ENCODE assay signal across 16 cellular contexts in the genomic region with DNA sequence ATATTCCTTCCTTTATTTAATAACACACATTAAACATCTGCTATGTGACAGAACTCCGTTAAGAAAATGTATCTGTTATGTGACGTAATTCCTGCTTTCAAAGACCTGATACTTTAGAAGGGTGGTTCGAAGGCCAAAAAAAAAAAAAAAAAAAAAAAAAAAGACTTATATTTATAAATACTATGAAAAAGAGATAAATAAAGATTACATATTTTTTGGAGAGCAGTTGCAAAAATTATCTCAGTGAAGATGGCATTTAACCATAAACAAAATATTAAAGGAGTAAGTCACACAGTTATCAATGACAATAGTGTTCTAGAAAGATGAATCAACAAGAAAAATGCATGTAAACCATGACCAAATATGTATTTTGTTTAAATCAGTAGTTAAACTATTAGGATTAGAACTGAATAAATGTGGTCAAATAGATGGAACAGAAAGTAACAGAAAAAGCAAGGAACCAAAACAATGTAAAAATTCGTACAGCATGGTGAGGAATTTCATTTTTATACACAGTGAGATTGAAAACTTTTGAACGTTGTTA.
DNase-seq lines count a peak whose midpoint lies in the region; ATAC-seq, FAIRE-seq and TF ChIP-seq lines count a peak whose summit lies in the region.
"Had no signal": no experiment of that assay in that cellular context is flagged by ENCODE, and none has a peak within 500 bp of the region (broad histone marks: within the 10 kb centered on the region; RNA-seq: fewer than 3 reads in every experiment).

No MANE protein-coding gene starts in this region.

- no TSS peak for BruUV-seq in IMR-90 (replicated peaks; lab: Mats Ljungman, UMichigan)

- no peak for TF ChIP-seq POLR2A in IMR-90 (IDR thresholded peaks at IDR 0.05; ENCODE audit: low read depth, low read length)
- TF ChIP-seq POLR2A in gastrocnemius medialis (IDR thresholded peaks at IDR 0.05), result no peak

- H3K27ac ChIP-seq in SK-N-SH (ENCODE audit: low read depth in 2 of 2, low read length in 1 of 2) (no peak overlapping the region), IMR-90 (ENCODE audit: insufficient read depth, low read length) (no peak overlapping the region), gastrocnemius medialis (no peak overlapping the region)
- H3K27ac ChIP-seq: BLaER1 had no signal

- H3K9me3 ChIP-seq in SK-N-SH, result no peaks in the 10 kb centered on the region
- no peaks in the 10 kb centered on the region for H3K9me3 ChIP-seq in IMR-90 (ENCODE audit: control insufficient read depth, insufficient read depth, low read length)
- H3K9me3 ChIP-seq in gastrocnemius medialis, result no peaks in the 10 kb centered on the region
- H3K9me3 ChIP-seq: BLaER1 had no signal

- dilution Hi-C loops in IMR-90 (cut with HindIII; ENCODE audit: low sequenced_read_pairs, unreplicated experiment), result no loop called here

- H3K9me2 ChIP-seq in SK-N-SH, result no peaks in the 10 kb centered on the region

- no peak for TF ChIP-seq EP300 in SK-N-SH (IDR thresholded peaks at IDR 0.05; ENCODE audit: borderline replicate concordance in 1 of 2, low read depth in 1 of 2, low read length in 1 of 2)

- H3K4me3 ChIP-seq in SK-N-SH (ENCODE audit: low read depth in 2 of 2, low read length in 1 of 2) (no peak overlapping the region), IMR-90 (ENCODE audit: insufficient read depth, low read depth, low read length) (no peak overlapping the region), gastrocnemius medialis (no peak overlapping the region)
- H3K4me3 ChIP-seq: BLaER1 had no signal

- no peaks in the 10 kb centered on the region for H3K9me1 ChIP-seq in IMR-90 (ENCODE audit: insufficient read depth, low read length)

- intact Hi-C loops in IMR-90 (cut with micrococcal nuclease), result no loop called here
- intact Hi-C loops in gastrocnemius medialis (cut with DNase I; ENCODE audit: low total_unique reads), result no loop called here

- H3K27me3 ChIP-seq in SK-N-SH (ENCODE audit: insufficient read depth), result no peaks in the 10 kb centered on the region
- H3K27me3 ChIP-seq in IMR-90 (ENCODE audit: control insufficient read depth, insufficient read depth, low read length), result no peaks in the 10 kb centered on the region
- H3K27me3 ChIP-seq in gastrocnemius medialis, result no peaks in the 10 kb centered on the region
- H3K27me3 ChIP-seq: BLaER1 had no signal

- DNase-seq in SK-N-SH (no peak), IMR-90 (peak; percentile 27), NCI-H526 (lab: John Stamatoyannopoulos, UW) (no peak), gastrocnemius medialis (no peak)
- DNase-seq: CD4-positive, alpha-beta memory T cell; DMS153; DMS79; GOT3; H7 had no signal

- 5% methylated on average over 5 of the region's 5 CpGs for WGBS in SK-N-SH (ENCODE audit: low lambda C conversion rate)
- WGBS in IMR-90 (ENCODE audit: extremely low coverage in 2 of 2, insufficient read length in 1 of 2), 2 experiments, result no CpG with 5 or more reads among the region's 5 CpGs

- no peak overlapping the region for H3K9ac ChIP-seq in SK-N-SH
- no peak overlapping the region for H3K9ac ChIP-seq in IMR-90 (ENCODE audit: low read depth, low read length)
- H3K9ac ChIP-seq: BLaER1 had no signal

- TF ChIP-seq RAD21 in SK-N-SH (IDR thresholded peaks at IDR 0.05; ENCODE audit: low read length), result no peak
- no peak for TF ChIP-seq RAD21 in IMR-90 (IDR thresholded peaks at IDR 0.05; ENCODE audit: low read length)

- no peak overlapping the region for H3K14ac ChIP-seq in IMR-90 (replicated peaks; ENCODE audit: low read depth, low read length)

- H3K23ac ChIP-seq in IMR-90 (ENCODE audit: low read depth, low read length), result no peak overlapping the region

- H3K4me1 ChIP-seq in SK-N-SH (ENCODE audit: control insufficient read depth in 1 of 2, insufficient read depth in 2 of 2, low read depth in 1 of 2, low read length in 1 of 2) (no peaks in the 10 kb centered on the region), IMR-90 (ENCODE audit: control insufficient read depth, insufficient read depth, low read length) (no peaks in the 10 kb centered on the region), gastrocnemius medialis (no peaks in the 10 kb centered on the region)
- H3K4me1 ChIP-seq: BLaER1 had no signal

- H3K36me3 ChIP-seq in SK-N-SH (replicated peaks in 1 of 2; ENCODE audit: control insufficient read depth in 1 of 2, insufficient read depth in 2 of 2, low read length in 1 of 2) (no peaks in the 10 kb centered on the region), IMR-90 (ENCODE audit: control insufficient read depth, insufficient read depth, low read length) (no peaks in the 10 kb centered on the region), gastrocnemius medialis (no peaks in the 10 kb centered on the region)
- H3K36me3 ChIP-seq: BLaER1 had no signal

- H3K56ac ChIP-seq in IMR-90 (ENCODE audit: extremely low read depth, insufficient read depth, low read length), result no peak overlapping the region

- peak; percentile 21 for FAIRE-seq in endometrium (lab: Jason Lieb, UNC)
- FAIRE-seq: GM12892, GM18507, HTR-8/SVneo had no signal

- H4K20me1 ChIP-seq in SK-N-SH (ENCODE audit: insufficient read depth), result no peaks in the 10 kb centered on the region
- no peaks in the 10 kb centered on the region for H4K20me1 ChIP-seq in IMR-90 (ENCODE audit: insufficient read depth, low read length)
- H4K20me1 ChIP-seq: BLaER1 had no signal

- POLR2A ChIA-PET in SK-N-SH (lab: Yijun Ruan, JAX), result no interaction called here
- POLR2A ChIA-PET in IMR-90 (lab: Charles Lee; ENCODE audit: unreplicated experiment), result no interaction called here

- no peaks in the 10 kb centered on the region for H3F3A ChIP-seq in SK-N-SH (replicated peaks; ENCODE audit: insufficient read depth)

- no peak overlapping the region for H2BK15ac ChIP-seq in IMR-90 (ENCODE audit: low read depth, low read length)

- H2AK5ac ChIP-seq in IMR-90 (ENCODE audit: low read depth, low read length), result no peak overlapping the region

- peak overlapping the region; percentile 69; the same call in 1 of the 2 replicates for H4K5ac ChIP-seq in IMR-90 (ENCODE audit: low read depth, low read length)

- H3K79me2 ChIP-seq in SK-N-SH (ENCODE audit: insufficient read depth), result no peaks in the 10 kb centered on the region

- no peak overlapping the region for H2BK20ac ChIP-seq in IMR-90 (ENCODE audit: low read depth, low read length)

- H2BK5ac ChIP-seq in IMR-90 (ENCODE audit: low read depth, low read length, poor library complexity, severe bottlenecking), result peak overlapping the region; percentile 94

- TF ChIP-seq CTCF in SK-N-SH (IDR thresholded peaks at IDR 0.05) (no peak), IMR-90 (conservative IDR thresholded peaks at IDR 0.05; ENCODE audit: low read depth, low read length) (no peak), gastrocnemius medialis (IDR thresholded peaks at IDR 0.05 in 4 of 5, conservative IDR thresholded peaks at IDR 0.05 in 1 of 5) (no peak)

- H2BK120ac ChIP-seq in IMR-90 (ENCODE audit: low read depth, low read length), result no peak overlapping the region

- H2AK9ac ChIP-seq in IMR-90 (replicated peaks; ENCODE audit: low read depth, low read length, poor library complexity), result no peak overlapping the region

- H4K8ac ChIP-seq in IMR-90 (ENCODE audit: low read depth in 2 of 2, low read length in 2 of 2), result peak overlapping the region in 1 of 2 experiments; percentile 69; a peak in 1 of 4 replicates

- H3K4me2 ChIP-seq in SK-N-SH, result no peak overlapping the region
- no peak overlapping the region for H3K4me2 ChIP-seq in IMR-90 (ENCODE audit: low read depth, low read length)
- H3K4me2 ChIP-seq: BLaER1 had no signal

- ATAC-seq in SK-N-SH treated with all-trans-retinoic acid at 6 μM for 48 hours (no peak), IMR-90 (ENCODE audit: low read depth) (peak; percentile 69), gastrocnemius medialis (no peak), GM19467 (IDR thresholded peaks at IDR 0.05; ENCODE audit: unreplicated experiment) (no peak)

- CTCF ChIA-PET in SK-N-SH (lab: Yijun Ruan, JAX), result no interaction called here
- CTCF ChIA-PET in IMR-90 (lab: Yijun Ruan, JAX), result no interaction called here

- H2AFZ ChIP-seq in SK-N-SH (ENCODE audit: low read depth) (0 out of 2 replicates have a peak overlapping the region, but pooled peaks have one; percentile 0), IMR-90 (replicated peaks; ENCODE audit: low read length, poor library complexity) (no peak overlapping the region)

- no peak overlapping the region for H3K4ac ChIP-seq in IMR-90 (ENCODE audit: low read depth, low read length)

- H4K91ac ChIP-seq in IMR-90 (ENCODE audit: insufficient read depth, low read depth, low read length), result no peak overlapping the region

- in situ Hi-C loops in IMR-90 (cut with MboI; ENCODE audit: low sequenced_read_pairs) (no loop called here), gastrocnemius medialis (cut with MboI; ENCODE audit: low sequenced_read_pairs in 4 of 4) (no loop called here)

- H3K79me1 ChIP-seq in IMR-90 (ENCODE audit: low read depth in 1 of 2, low read length in 2 of 2), result no peaks in the 10 kb centered on the region

- peak overlapping the region; percentile 91; the same call in 1 of the 2 replicates for H3K18ac ChIP-seq in IMR-90 (ENCODE audit: low read depth, low read length)

TF ChIP-seq in SK-N-SH, 30 proteins besides CTCF, POLR2A, EP300 and RAD21:
- TF ChIP-seq GATA2 (CRISPR knock-in tag; IDR thresholded peaks at IDR 0.05), result no peak
- TF ChIP-seq ELF1 (IDR thresholded peaks at IDR 0.05), result no peak

TF ChIP-seq in SK-N-SH treated with all-trans-retinoic acid at 6 μM for 48 hours, 23 proteins besides CTCF, POLR2A, EP300 and RAD21 (continues in another document):
- TF ChIP-seq ZFP30 (CRISPR knock-in tag; IDR thresholded peaks at IDR 0.05), result no peak
- no peak for TF ChIP-seq PPARA (CRISPR knock-in tag; IDR thresholded peaks at IDR 0.05; ENCODE audit: borderline replicate concordance)

TF ChIP-seq in IMR-90, 13 proteins besides CTCF, POLR2A, EP300 and RAD21 (continues in another document):
- TF ChIP-seq CEBPB (IDR thresholded peaks at IDR 0.05; ENCODE audit: low read depth, low read length), result no peak
- TF ChIP-seq CHD1 (IDR thresholded peaks at IDR 0.05; ENCODE audit: low read depth, low read length), result no peak
- TF ChIP-seq MXI1 (IDR thresholded peaks at IDR 0.05; ENCODE audit: borderline replicate concordance, low read depth, low read length), result no peak
- no peak for TF ChIP-seq SMC3 (IDR thresholded peaks at IDR 0.05; ENCODE audit: low read depth, low read length)
- TF ChIP-seq, protein P1, sequence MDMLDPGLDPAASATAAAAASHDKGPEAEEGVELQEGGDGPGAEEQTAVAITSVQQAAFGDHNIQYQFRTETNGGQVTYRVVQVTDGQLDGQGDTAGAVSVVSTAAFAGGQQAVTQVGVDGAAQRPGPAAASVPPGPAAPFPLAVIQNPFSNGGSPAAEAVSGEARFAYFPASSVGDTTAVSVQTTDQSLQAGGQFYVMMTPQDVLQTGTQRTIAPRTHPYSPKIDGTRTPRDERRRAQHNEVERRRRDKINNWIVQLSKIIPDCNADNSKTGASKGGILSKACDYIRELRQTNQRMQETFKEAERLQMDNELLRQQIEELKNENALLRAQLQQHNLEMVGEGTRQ (IDR thresholded peaks at IDR 0.05; ENCODE audit: low read depth, low read length), result no peak
- TF ChIP-seq RCOR1 (IDR thresholded peaks at IDR 0.05; ENCODE audit: insufficient replicate concordance, low read length), result no peak
